18 cellular contexts compared by ENCODE assay signal in genomic region chr7:33711231-33712019, GRCh38.
DNase-seq lines count a peak whose midpoint lies in the region; ATAC-seq and TF ChIP-seq lines count a peak whose summit lies in the region.
"Had no signal": no experiment of that assay in that cellular context is flagged by ENCODE, and none has a peak within 500 bp of the region (broad histone marks: within the 10 kb centered on the region; RNA-seq: fewer than 3 reads in every experiment).

No MANE protein-coding gene starts in this region.

- H3K36me3 Mint-ChIP-seq in activated T-cell treated with anti-CD3 and anti-CD28 coated beads, Interleukin-2, amount 50 U/mL, for 72 hours (ENCODE audit: insufficient read depth in 2 of 2), result no peaks in the 10 kb centered on the region
- H3K36me3 Mint-ChIP-seq in T-helper 17 cell (ENCODE audit: low read depth) (peaks cover 2% of the 10 kb centered on the region), osteocyte (ENCODE audit: unreplicated experiment) (no peaks in the 10 kb centered on the region)

- no peak for ATAC-seq in activated T-cell treated with anti-CD3 and anti-CD28 coated beads, Interleukin-2, amount 50 U/mL, for 72 hours (replicated peaks in 1 of 2)
- no peak for ATAC-seq in T-helper 17 cell
- peak; percentile 93 for ATAC-seq in left lobe of liver
- ATAC-seq in GM21825 (IDR thresholded peaks at IDR 0.05; ENCODE audit: unreplicated experiment), result no peak
- ATAC-seq in left colon, result no peak

- DNase-seq in activated T-cell treated with anti-CD3 and anti-CD28 coated beads, Interleukin-2, amount 50 U/mL, for 72 hours, result no peak
- DNase-seq in activated T-cell treated with anti-CD3 and anti-CD28 coated beads, Interleukin-2, amount 50 U/mL, for 48 hours, result no peak
- no peak for DNase-seq in T-helper 17 cell
- DNase-seq in left lobe of liver (ENCODE audit: low spot score), result no peak
- peak; percentile 40 for DNase-seq in osteocyte (ENCODE audit: extremely low spot score, unreplicated experiment)
- DNase-seq in left colon, result no peak
- no peak for DNase-seq in colonic mucosa
- DNase-seq: Caco-2, DMS79 treated with DMSO at 0.1 percent for 48 hours, GDM1, MM.1S, NCI-H1105, NCI-H1930, NCI-H2171 treated with DMSO at 0.1 percent for 48 hours, NCI-H774, RPMI8226 had no signal

- no peak overlapping the region for H3K4me3 ChIP-seq in colonic mucosa
- H3K4me3 ChIP-seq: SJCRH30 had no signal

- H3K27me3 Mint-ChIP-seq in activated T-cell treated with anti-CD3 and anti-CD28 coated beads, Interleukin-2, amount 50 U/mL, for 72 hours (ENCODE audit: low read depth), result no peaks in the 10 kb centered on the region
- no peaks in the 10 kb centered on the region for H3K27me3 Mint-ChIP-seq in T-helper 17 cell
- peaks cover 12% of the 10 kb centered on the region for H3K27me3 Mint-ChIP-seq in osteocyte (ENCODE audit: unreplicated experiment)

- H3K27me3 ChIP-seq in colonic mucosa, result no peaks in the 10 kb centered on the region
- H3K27me3 ChIP-seq: SJCRH30 had no signal

- H3K9ac ChIP-seq in colonic mucosa (ENCODE audit: low read depth in 2 of 2, low read length in 2 of 2), result no peak overlapping the region

- intact Hi-C loops in left colon (cut with DNase I, micrococcal nuclease), result no loop called here
- intact Hi-C loops in colonic mucosa (cut with DNase I), result no loop called here

- H3K4me1 ChIP-seq in colonic mucosa, result peaks cover 4% of the 10 kb centered on the region
- H3K4me1 ChIP-seq: Caco-2 had no signal

- no peaks in the 10 kb centered on the region for H3K9me3 ChIP-seq in T-helper 17 cell (ENCODE audit: control insufficient read depth, low read length, poor library complexity, severe bottlenecking)
- no peaks in the 10 kb centered on the region for H3K9me3 ChIP-seq in colonic mucosa
- H3K9me3 ChIP-seq: Caco-2, SJCRH30 had no signal

- TF ChIP-seq CTCF in osteocyte (IDR thresholded peaks at IDR 0.05) (no peak), colonic mucosa (IDR thresholded peaks at IDR 0.05) (no peak)

- peak overlapping the region; percentile 13 for H3K27ac Mint-ChIP-seq in activated T-cell treated with anti-CD3 and anti-CD28 coated beads, Interleukin-2, amount 50 U/mL, for 72 hours
- H3K27ac Mint-ChIP-seq in T-helper 17 cell, result peak overlapping the region; percentile 17
- H3K27ac Mint-ChIP-seq in osteocyte (ENCODE audit: unreplicated experiment), result no peak overlapping the region

- no peak overlapping the region for H3K27ac ChIP-seq in colonic mucosa
- H3K27ac ChIP-seq: SJCRH30 had no signal

- no peaks in the 10 kb centered on the region for H3K9me3 Mint-ChIP-seq in activated T-cell treated with anti-CD3 and anti-CD28 coated beads, Interleukin-2, amount 50 U/mL, for 72 hours
- H3K9me3 Mint-ChIP-seq in osteocyte (ENCODE audit: unreplicated experiment), result no peaks in the 10 kb centered on the region

- H3K36me3 ChIP-seq in colonic mucosa, result no peaks in the 10 kb centered on the region
- H3K36me3 ChIP-seq: SJCRH30 had no signal

- H3K4me1 Mint-ChIP-seq in activated T-cell treated with anti-CD3 and anti-CD28 coated beads, Interleukin-2, amount 50 U/mL, for 72 hours (ENCODE audit: low read depth), result no peaks in the 10 kb centered on the region
- H3K4me1 Mint-ChIP-seq in T-helper 17 cell (no peaks in the 10 kb centered on the region), osteocyte (ENCODE audit: unreplicated experiment) (peaks cover 7% of the 10 kb centered on the region)

- H3K4me3 Mint-ChIP-seq in activated T-cell treated with anti-CD3 and anti-CD28 coated beads, Interleukin-2, amount 50 U/mL, for 72 hours, result no peak overlapping the region
- no peak overlapping the region for H3K4me3 Mint-ChIP-seq in T-helper 17 cell
- no peak overlapping the region for H3K4me3 Mint-ChIP-seq in osteocyte (ENCODE audit: unreplicated experiment)
